In the genomic region with DNA sequence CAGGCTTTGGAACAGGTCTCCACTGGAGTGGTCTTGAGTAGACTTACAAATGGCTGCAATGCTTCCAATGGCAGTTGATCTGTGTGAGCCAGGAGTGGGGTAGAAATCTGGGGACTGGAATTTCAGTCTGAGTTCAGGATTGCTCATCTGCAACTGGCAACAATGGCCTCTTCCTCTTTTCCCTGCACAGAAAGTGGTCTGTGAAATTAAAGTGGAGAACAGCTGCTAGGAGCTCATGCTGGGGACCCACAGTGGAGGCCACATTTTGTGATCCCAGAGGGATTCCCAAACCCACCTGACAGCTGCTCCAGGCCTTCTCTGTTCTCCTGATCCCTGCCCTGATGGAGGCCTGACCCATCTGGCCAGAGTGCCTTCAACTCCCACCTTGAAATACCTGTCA, we compare ENCODE assay signal across 17 cellular contexts. TPM values are rescaled to one million over a fixed set of nuclear protein-coding genes. Genes with fewer than 3 reads are reported as not detected.
DNase-seq lines count a peak whose midpoint lies in the region; ATAC-seq and TF ChIP-seq lines count a peak whose summit lies in the region.
"Had no signal": no experiment of that assay in that cellular context is flagged by ENCODE, and none has a peak within 500 bp of the region (broad histone marks: within the 10 kb centered on the region; RNA-seq: fewer than 3 reads in every experiment).

No MANE protein-coding gene starts in this region.

- TF ChIP-seq CTCF in GM20000 (IDR thresholded peaks at IDR 0.05; ENCODE audit: extremely low read depth, missing control alignments), result no peak
- TF ChIP-seq CTCF in tibial artery (IDR thresholded peaks at IDR 0.05), result no peak

- no peaks in the 10 kb centered on the region for H4K20me1 ChIP-seq in BLaER1

- H3K9me3 ChIP-seq in BLaER1 (no peaks in the 10 kb centered on the region), tibial artery (no peaks in the 10 kb centered on the region)

- H3K36me3 ChIP-seq in BLaER1, result no peaks in the 10 kb centered on the region
- H3K36me3 ChIP-seq in tibial artery, result no peaks in the 10 kb centered on the region

- DNase-seq in GM20000 (ENCODE audit: low spot score), result peak; percentile 2
- DNase-seq in NCI-H524 treated with DMSO at 0.1 percent for 48 hours (lab: John Stamatoyannopoulos, UW), result peak; percentile 18
- peak; percentile 88 for DNase-seq in myocyte (ENCODE audit: low read depth)
- DNase-seq in tibial artery, result no peak
- DNase-seq: COR-L47, EL, MM.1S, NCI-H1930, NCI-H510A, SIG-M5, T-helper 2 cell had no signal

- no peaks in the 10 kb centered on the region for H3K27me3 ChIP-seq in BLaER1
- H3K27me3 ChIP-seq in tibial artery, result no peaks in the 10 kb centered on the region

- no peak overlapping the region for H3K4me3 ChIP-seq in BLaER1
- H3K4me3 ChIP-seq in tibial artery, result no peak overlapping the region

- intact Hi-C loops in tibial artery (cut with DNase I; ENCODE audit: low total_unique reads), result no loop called here

- H3K4me1 ChIP-seq in BLaER1 (peaks cover 100% of the 10 kb centered on the region), tibial artery (peaks cover 0 to 24% (median 12%) of the 10 kb centered on the region in 4 donors)

- peak overlapping the region; percentile 13; the same call in 1 of the 2 replicates for H3K9ac ChIP-seq in BLaER1

- ATAC-seq in HG03457 (IDR thresholded peaks at IDR 0.05; ENCODE audit: unreplicated experiment), result no peak
- ATAC-seq in GM19397 (IDR thresholded peaks at IDR 0.05; ENCODE audit: unreplicated experiment), result no peak
- ATAC-seq: HCT116, HepG2 had no signal

- peak overlapping the region; percentile 75 for H3K4me2 ChIP-seq in BLaER1

- H3K27ac ChIP-seq in BLaER1 (peak overlapping the region; percentile 79), tibial artery (no peak overlapping the region)

RNA-seq across cellular contexts. Expression of gene CEMIP, which starts 49.6 kb away (rescaled TPM):
- 13.9 and 17.2 TPM in 2 replicates for total RNA-seq in myocyte
- 180 TPM for polyA plus RNA-seq in myocyte (2012)
- total RNA-seq: OCI-LY7 had no signal

Comparison
In these comparisons a context has a peak if more than half of its experiments do, and no peak if none do; other contexts are left out.
1. DNase-seq: peak in GM20000 (single experiment), NCI-H524 treated with DMSO at 0.1 percent for 48 hours (single experiment) and myocyte (single experiment); none in tibial artery (0 of 2).